19 cellular contexts compared by ENCODE assay signal in the genomic region with DNA sequence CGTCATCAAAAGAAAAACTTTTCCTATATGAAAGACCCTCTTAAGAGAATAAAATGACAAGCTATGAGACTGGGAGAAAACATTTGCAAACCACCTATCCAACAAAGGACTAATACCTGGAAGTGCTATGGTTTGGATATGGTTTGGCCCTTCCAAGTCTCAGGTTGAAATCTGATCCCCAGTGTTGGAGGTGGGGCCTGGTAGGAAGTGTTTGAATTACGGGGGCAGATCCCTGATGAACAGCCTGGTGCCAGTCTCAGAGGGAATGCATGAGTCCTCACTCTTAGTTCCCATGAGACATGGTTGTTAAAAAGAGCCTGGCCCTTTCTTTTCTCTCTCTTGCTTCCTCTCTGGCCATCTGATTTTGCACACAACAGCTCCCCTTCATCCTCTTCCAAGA. TPM values are rescaled to one million over a fixed set of nuclear protein-coding genes. Genes with fewer than 3 reads are reported as not detected.
DNase-seq lines count a peak whose midpoint lies in the region; TF ChIP-seq lines count a peak whose summit lies in the region.
"Had no signal": no experiment of that assay in that cellular context is flagged by ENCODE, and none has a peak within 500 bp of the region (broad histone marks: within the 10 kb centered on the region; RNA-seq: fewer than 3 reads in every experiment).

No MANE protein-coding gene starts in this region.

- TF ChIP-seq CTCF in MCF 10A (IDR thresholded peaks at IDR 0.05; ENCODE audit: unreplicated experiment) (no peak), mammary epithelial cell (conservative IDR thresholded peaks at IDR 0.05 in 1 of 2, IDR thresholded peaks at IDR 0.05 in 1 of 2; ENCODE audit: extremely low read depth in 1 of 2, insufficient read depth in 1 of 2, low read depth in 1 of 2, low read length in 2 of 2) (no peak), NB4 (IDR thresholded peaks at IDR 0.05; ENCODE audit: low read depth, low read length) (no peak), stomach (IDR thresholded peaks at IDR 0.05) (no peak), type B pancreatic cell (conservative IDR thresholded peaks at IDR 0.05) (no peak)

- no peak overlapping the region for H3K9ac ChIP-seq in mammary epithelial cell (ENCODE audit: insufficient read depth, low read length)

- H3K27ac Mint-ChIP-seq in MCF 10A (ENCODE audit: low read depth, unreplicated experiment): no peak overlapping the region
- H3K27ac Mint-ChIP-seq in type B pancreatic cell: no peak overlapping the region
- H3K27ac Mint-ChIP-seq: CD4-positive, alpha-beta T cell had no signal

- H3K4me3 Mint-ChIP-seq in MCF 10A (ENCODE audit: unreplicated experiment) (no peak overlapping the region), type B pancreatic cell (no peak overlapping the region)
- H3K4me3 Mint-ChIP-seq: CD4-positive, alpha-beta T cell had no signal

- CTCF ChIA-PET in MCF 10A (lab: Yijun Ruan, JAX): interaction anchor here (0.6 to 3.2 kb wide), 6 partner anchors 17 to 842 kb away, joined by 3 to 16 read pairs (median 4); a partner anchor contains a TSS
- CTCF ChIA-PET in mammary epithelial cell (lab: Charles Lee; ENCODE audit: low non-redundant PET): no interaction called here

- 72% methylated on average over 2 of the region's 2 CpGs for WGBS in mammary epithelial cell (ENCODE audit: low coverage, missing lambda C conversion rate)
- WGBS in stomach, 5 donors: 56 to 76% (median 67%) methylated on average over 2 of the region's 2 CpGs

- intact Hi-C loops in MCF 10A (cut with micrococcal nuclease) (no loop called here), mammary epithelial cell (cut with micrococcal nuclease) (no loop called here), stomach (cut with DNase I; ENCODE audit: low total_unique reads) (no loop called here)

- H3K4me2 ChIP-seq in mammary epithelial cell (ENCODE audit: insufficient read depth, low read depth, low read length): no peak overlapping the region
- H3K4me2 ChIP-seq: A549 had no signal

- in situ Hi-C loops in mammary epithelial cell (cut with MboI; ENCODE audit: low sequenced_read_pairs in 2 of 2): no loop called here

- H3K9me3 ChIP-seq in mammary epithelial cell (replicated peaks; ENCODE audit: insufficient read depth, low read length) (peaks cover 4% of the 10 kb centered on the region), stomach (peaks cover 0 to 6% (median 0%) of the 10 kb centered on the region in 4 donors)

- peaks cover 13% of the 10 kb centered on the region for H3K36me3 ChIP-seq in mammary epithelial cell (ENCODE audit: insufficient read depth, low read length)
- H3K36me3 ChIP-seq in stomach: peaks cover 18 to 72% (median 66%) of the 10 kb centered on the region in 4 donors

- H3K4me3 ChIP-seq in mammary epithelial cell (replicated peaks in 1 of 3; ENCODE audit: insufficient read depth in 1 of 3, low read depth in 2 of 3, low read length in 3 of 3) (no peak overlapping the region), NB4 (ENCODE audit: low read depth, low read length) (no peak overlapping the region), stomach (no peak overlapping the region)
- H3K4me3 ChIP-seq: A549, K562, MG63 had no signal

- dilution Hi-C loops in mammary epithelial cell (cut with HindIII; ENCODE audit: low sequenced_read_pairs): no loop called here

- peaks cover 51% of the 10 kb centered on the region for H3K79me2 ChIP-seq in mammary epithelial cell (ENCODE audit: insufficient read depth, low read length)

- H3K27ac ChIP-seq in mammary epithelial cell (ENCODE audit: insufficient read depth, low read depth, low read length) (no peak overlapping the region), stomach (no peak overlapping the region)
- H3K27ac ChIP-seq: A549, HL-60 had no signal

- H3K4me1 ChIP-seq in mammary epithelial cell (ENCODE audit: insufficient read depth, low read length) (peaks cover 3% of the 10 kb centered on the region), stomach (peaks cover 0 to 34% (median 30%) of the 10 kb centered on the region in 4 donors)

- H3K27me3 ChIP-seq in mammary epithelial cell (ENCODE audit: insufficient read depth, low read length): no peaks in the 10 kb centered on the region
- H3K27me3 ChIP-seq in stomach: no peaks in the 10 kb centered on the region
- H3K27me3 ChIP-seq: MG63 had no signal

- H3K27me3 Mint-ChIP-seq in MCF 10A (ENCODE audit: insufficient read depth, unreplicated experiment) (no peaks in the 10 kb centered on the region), type B pancreatic cell (no peaks in the 10 kb centered on the region)
- H3K27me3 Mint-ChIP-seq: CD4-positive, alpha-beta T cell had no signal

- no TSS peak for BruUV-seq in MCF 10A (replicated peaks; lab: Mats Ljungman, UMichigan)
- BruUV-seq in mammary epithelial cell (replicated peaks; lab: Mats Ljungman, UMichigan): no TSS peak

- no peaks in the 10 kb centered on the region for H4K20me1 ChIP-seq in mammary epithelial cell (ENCODE audit: insufficient read depth, low read length)

- H3K9me3 Mint-ChIP-seq in MCF 10A (ENCODE audit: unreplicated experiment) (peaks cover 7% of the 10 kb centered on the region), type B pancreatic cell (peaks cover 9% of the 10 kb centered on the region)

- DNase-seq in MCF 10A (ENCODE audit: unreplicated experiment) (peak; percentile 7), mammary epithelial cell (no peak), NB4 (ENCODE audit: low read depth) (peak; percentile 13), foreskin melanocyte (peak; percentile 25), NCI-H2227 (lab: John Stamatoyannopoulos, UW; ENCODE audit: unreplicated experiment) (no peak), stomach (no peak), type B pancreatic cell (ENCODE audit: extremely low spot score, unreplicated experiment) (no peak)
- DNase-seq: AML-193; CD4-positive, alpha-beta T cell; DMS79 treated with DMSO at 0.1 percent for 48 hours; GDM1; MG63; NCI-H1105 treated with DMSO at 0.1 percent for 48 hours; NCI-H1930; NCI-H446; SIG-M5 had no signal

- POLR2A ChIA-PET in MCF 10A (lab: Yijun Ruan, JAX): interaction anchor here (0.7 to 1.1 kb wide), 4 partner anchors 9 to 438 kb away, joined by 3 read pairs; no protein-coding TSS in a partner anchor

- H3K36me3 Mint-ChIP-seq in MCF 10A (ENCODE audit: insufficient read depth, unreplicated experiment): peaks cover 74% of the 10 kb centered on the region
- peaks cover 63% of the 10 kb centered on the region for H3K36me3 Mint-ChIP-seq in type B pancreatic cell

- no peak overlapping the region for H2AFZ ChIP-seq in mammary epithelial cell (ENCODE audit: low read depth, low read length)

- TF ChIP-seq EP300 in stomach (IDR thresholded peaks at IDR 0.05): no peak

- peaks cover 2% of the 10 kb centered on the region for H3K4me1 Mint-ChIP-seq in MCF 10A (ENCODE audit: insufficient read depth, unreplicated experiment)
- peaks cover 12% of the 10 kb centered on the region for H3K4me1 Mint-ChIP-seq in type B pancreatic cell (ENCODE audit: unreplicated experiment)

- no peak for TF ChIP-seq POLR2A in NB4 (IDR thresholded peaks at IDR 0.05; ENCODE audit: extremely low read depth, insufficient read length)
- no peak for TF ChIP-seq POLR2A in stomach (IDR thresholded peaks at IDR 0.05)

RNA-seq across cellular contexts. Expression of a gene that starts 6.3 kb away (rescaled TPM):
- total RNA-seq in MCF 10A (2022): 91.0 and 94.8 TPM in 2 replicates
- 10 to 100 TPM; 70.9 to 87.2 TPM for total RNA-seq in mammary epithelial cell
- 49.8 TPM for polyA plus RNA-seq in mammary epithelial cell
- 125 TPM for polyA minus RNA-seq in mammary epithelial cell
- 10 to 100 TPM; 26.8 to 87.6 (median 33.9) TPM for total RNA-seq in stomach
- polyA plus RNA-seq in stomach: 10 to 100 TPM; 11.3 to 19.2 (median 16.6) TPM
- total RNA-seq in type B pancreatic cell (ENCODE audit: low replicate concordance): 111 and 113 TPM in 2 replicates

RNA-seq across cellular contexts. Expression of a gene that starts 43.5 kb away (rescaled TPM):
- total RNA-seq in MCF 10A (2022) (32.5 and 37.3 TPM in 2 replicates), mammary epithelial cell (10 to 100 TPM; 31.8 to 45.2 TPM), stomach (10 to 100 TPM in 2 of 5 donors, 1 to 10 TPM in 3; 1.2 to 31.6 (median 9.3) TPM), type B pancreatic cell (ENCODE audit: low replicate concordance) (49.5 and 53.0 TPM in 2 replicates)
- polyA plus RNA-seq in mammary epithelial cell (38.4 TPM), stomach (10 to 100 TPM in 2 of 3 donors, 1 to 10 TPM in 1; 8.6 to 12.1 (median 10.1) TPM)
- 23.4 TPM for polyA minus RNA-seq in mammary epithelial cell

Comparison
In these comparisons a context has a peak if more than half of its experiments do, and no peak if none do; other contexts are left out.
1. DNase-seq: peak in MCF 10A (single experiment), NB4 (single experiment) and foreskin melanocyte (single experiment); none in mammary epithelial cell (single experiment), NCI-H2227 (single experiment), stomach (single experiment) and type B pancreatic cell (single experiment).